ENCODE assay signal across 32 cellular contexts in genomic region chr1:8966606-8967005, GRCh38. TPM values are rescaled to one million over a fixed set of nuclear protein-coding genes. Genes with fewer than 3 reads are reported as not detected.
DNase-seq lines count a peak whose midpoint lies in the region; ATAC-seq, FAIRE-seq and TF ChIP-seq lines count a peak whose summit lies in the region.
"Had no signal": no experiment of that assay in that cellular context is flagged by ENCODE, and none has a peak within 500 bp of the region (broad histone marks: within the 10 kb centered on the region; RNA-seq: fewer than 3 reads in every experiment).

No MANE protein-coding gene starts in this region.

- DNase-seq in activated naive CD4-positive, alpha-beta T cell treated with anti-CD3 and anti-CD28 coated beads, Interleukin-2, amount 10 ng/mL, durations not matched to agents 7 days and 5 days: peak; percentile 54
- no peak for DNase-seq in activated naive CD4-positive, alpha-beta T cell (lab: John Stamatoyannopoulos, UW)
- DNase-seq in NCI-H510A treated with DMSO at 0.1 percent for 48 hours (lab: John Stamatoyannopoulos, UW) (peak; percentile 99), H1 (ENCODE audit: low read depth in 1 of 2, low spot score in 2 of 2) (no peak), putamen (ENCODE audit: low spot score) (no peak), NCI-H345 (lab: John Stamatoyannopoulos, UW) (no peak)
- DNase-seq: activated CD4-positive, alpha-beta T cell treated with anti-CD3 and anti-CD28 coated beads for 4 hours; activated CD8-positive, alpha-beta memory T cell treated with anti-CD3 and anti-CD28 coated beads, Interleukin-2, amount 50 U/mL, for 4 hours; activated gamma-delta T cell; aorta; C1 segment of cervical spinal cord; DND-41; effector memory CD4-positive, alpha-beta T cell; NCI-H1092 treated with DMSO at 0.1 percent for 48 hours; NCI-H2029; NCI-H82; pancreas; trophoblast cell had no signal

- WGBS in H1 (ENCODE audit: extremely low coverage in 1 of 2, insufficient coverage in 1 of 2, insufficient read length in 1 of 2, insufficient replicate concordance in 2 of 2, low coverage in 1 of 2, low lambda C conversion rate in 2 of 2, missing lambda C conversion rate in 1 of 2), 2 experiments: 83% methylated on average over 4 of the region's 4 CpGs; no CpG with 5 or more reads in 1 of the 2 experiments

- no peaks in the 10 kb centered on the region for H3K27me3 Mint-ChIP-seq in activated naive CD4-positive, alpha-beta T cell treated with anti-CD3 and anti-CD28 coated beads, Interleukin-2, amount 10 ng/mL, durations not matched to agents 7 days and 5 days

- H3K4me3 Mint-ChIP-seq in activated naive CD4-positive, alpha-beta T cell treated with anti-CD3 and anti-CD28 coated beads, Interleukin-2, amount 10 ng/mL, durations not matched to agents 7 days and 5 days: peak overlapping the region; percentile 76
- H3K4me3 Mint-ChIP-seq: nephron had no signal

- POLR2A ChIA-PET in H1 (lab: Charles Lee; ENCODE audit: partially characterized antibody): no interaction called here

- H3K27ac Mint-ChIP-seq in activated naive CD4-positive, alpha-beta T cell treated with anti-CD3 and anti-CD28 coated beads, Interleukin-2, amount 10 ng/mL, durations not matched to agents 7 days and 5 days: peak overlapping the region; percentile 93
- H3K27ac Mint-ChIP-seq: nephron had no signal

- TF ChIP-seq RAD21 in H1 (IDR thresholded peaks at IDR 0.05 in 1 of 2, conservative IDR thresholded peaks at IDR 0.05 in 1 of 2; ENCODE audit: low read depth in 2 of 2, low read length in 2 of 2): no peak

- TF ChIP-seq EP300 in H1 (IDR thresholded peaks at IDR 0.05; ENCODE audit: borderline replicate concordance in 1 of 2, low read depth in 2 of 2, low read length in 2 of 2): no peak

- no peaks in the 10 kb centered on the region for H3K9me3 ChIP-seq in H1 (ENCODE audit: insufficient read depth in 2 of 2, low read depth in 1 of 2, low read length in 1 of 2)
- H3K9me3 ChIP-seq: HAP-1, pancreas, right atrium auricular region, SJSA1 had no signal

- TF ChIP-seq CTCF in H1 (IDR thresholded peaks at IDR 0.05; ENCODE audit: control extremely low read depth in 1 of 3, insufficient read depth in 1 of 3, low read depth in 1 of 3, low read length in 3 of 3): no peak

- no peak overlapping the region for H3K4ac ChIP-seq in H1 (replicated peaks; ENCODE audit: insufficient read length, low read depth, low read length)

- no peak overlapping the region for H2AK5ac ChIP-seq in H1 (ENCODE audit: low read depth, low read length)

- no peak overlapping the region for H2BK20ac ChIP-seq in H1 (ENCODE audit: low read length)

- H3K23ac ChIP-seq in H1 (ENCODE audit: insufficient read length): no peak overlapping the region

- H3K9me3 Mint-ChIP-seq in activated naive CD4-positive, alpha-beta T cell treated with anti-CD3 and anti-CD28 coated beads, Interleukin-2, amount 10 ng/mL, durations not matched to agents 7 days and 5 days: peaks cover 4% of the 10 kb centered on the region

- no peak overlapping the region for H4K91ac ChIP-seq in H1 (replicated peaks; ENCODE audit: insufficient read length, low read length)

- no peaks in the 10 kb centered on the region for H3K79me1 ChIP-seq in H1 (ENCODE audit: low read depth, low read length)

- peaks cover 0 to 2% (median 1%) of the 10 kb centered on the region in 4 experiments; a peak in 4 of 7 replicates for H3K4me1 ChIP-seq in H1 (replicated peaks in 1 of 4; ENCODE audit: control insufficient read depth in 3 of 4, insufficient read depth in 4 of 4, low read length in 3 of 4)
- H3K4me1 ChIP-seq: HAP-1, pancreas, right atrium auricular region had no signal

- ATAC-seq in HG03159 (IDR thresholded peaks at IDR 0.05; ENCODE audit: unreplicated experiment): no peak
- ATAC-seq: K562, pancreas had no signal

- H3K56ac ChIP-seq in H1 (replicated peaks; ENCODE audit: insufficient read length, low read depth, low read length): no peak overlapping the region

- H3K27me3 ChIP-seq in H1 (replicated peaks in 1 of 4; ENCODE audit: control insufficient read depth in 3 of 4, extremely low read depth in 1 of 4, insufficient read depth in 3 of 4, low read length in 3 of 4): no peaks in the 10 kb centered on the region
- H3K27me3 ChIP-seq: pancreas, right atrium auricular region, SJSA1 had no signal

- peaks cover 67% of the 10 kb centered on the region for H3K4me1 Mint-ChIP-seq in activated naive CD4-positive, alpha-beta T cell treated with anti-CD3 and anti-CD28 coated beads, Interleukin-2, amount 10 ng/mL, durations not matched to agents 7 days and 5 days

- no peaks in the 10 kb centered on the region for H3K79me2 ChIP-seq in H1 (ENCODE audit: control insufficient read depth in 1 of 2, insufficient read depth in 2 of 2, low read length in 2 of 2)

- no peak overlapping the region for H3K27ac ChIP-seq in H1 (ENCODE audit: low read depth, low read length)
- H3K27ac ChIP-seq: coronary artery, pancreas, right atrium auricular region, SJSA1 had no signal

- no peak overlapping the region for H2BK120ac ChIP-seq in H1 (replicated peaks; ENCODE audit: low read depth, low read length)

- no peak overlapping the region for H3K14ac ChIP-seq in H1 (ENCODE audit: insufficient read length)

- TF ChIP-seq POLR2A in H1 (IDR thresholded peaks at IDR 0.05; ENCODE audit: control extremely low read depth in 1 of 2, low read depth in 2 of 2, low read length in 2 of 2): no peak

- no peak overlapping the region for H2BK5ac ChIP-seq in H1 (ENCODE audit: low read depth, low read length)

- H4K20me1 ChIP-seq in H1 (replicated peaks in 1 of 2; ENCODE audit: control insufficient read depth in 1 of 2, insufficient read depth in 2 of 2, low read length in 2 of 2): no peaks in the 10 kb centered on the region

- 0 out of 2 replicates have a peak overlapping the region, but pooled peaks have one; percentile 29 for H2BK15ac ChIP-seq in H1 (ENCODE audit: low read length)

- no peak overlapping the region for H2BK12ac ChIP-seq in H1 (ENCODE audit: low read depth, low read length)

- H4K8ac ChIP-seq in H1 (ENCODE audit: extremely low read depth, insufficient read depth, low read length): no peak overlapping the region

- CTCF ChIA-PET in activated naive CD4-positive, alpha-beta T cell treated with anti-CD3 and anti-CD28 coated beads, Interleukin-2, amount 10 ng/mL, durations not matched to agents 7 days and 5 days (lab: Charles Lee): interaction anchor here (1.6 to 9.8 kb wide), 3 partner anchors 20 to 48 kb away, joined by 3 to 82 read pairs (median 29); no protein-coding TSS in a partner anchor
- CTCF ChIA-PET in H1 (lab: Charles Lee; ENCODE audit: partially characterized antibody): interaction anchor here (1.7 to 2.7 kb wide), 2 partner anchors 8 to 23 kb away, joined by 7 to 9 read pairs; no protein-coding TSS in a partner anchor

- no peak overlapping the region for H3K9ac ChIP-seq in H1 (replicated peaks in 1 of 4; ENCODE audit: extremely low read depth in 1 of 4, low read depth in 3 of 4, low read length in 3 of 4)

- H3K4me2 ChIP-seq in H1 (ENCODE audit: insufficient read depth in 1 of 2, low read depth in 2 of 2, low read length in 2 of 2): no peak overlapping the region
- H3K4me2 ChIP-seq: smooth muscle cell had no signal

- H3K4me3 ChIP-seq in H1 (ENCODE audit: extremely low read depth in 1 of 4, insufficient read depth in 2 of 4, low read depth in 3 of 4, low read length in 4 of 4): no peak overlapping the region
- H3K4me3 ChIP-seq: coronary artery, HAP-1, K562, pancreas, right atrium auricular region, SJSA1, smooth muscle cell had no signal

- FAIRE-seq in H1 (lab: Jason Lieb, UNC): no peak
- FAIRE-seq: K562, keratinocyte, pancreas had no signal

- H3K23me2 ChIP-seq in H1 (ENCODE audit: low read depth, low read length): no peaks in the 10 kb centered on the region

- H3K18ac ChIP-seq in H1 (ENCODE audit: extremely low read depth, low read length): no peak overlapping the region

- H2AFZ ChIP-seq in H1 (ENCODE audit: low read length): no peak overlapping the region

- H4K5ac ChIP-seq in H1 (ENCODE audit: insufficient read length, low read depth, low read length): no peak overlapping the region

- H3K36me3 ChIP-seq in H1 (ENCODE audit: control insufficient read depth in 2 of 4, insufficient read depth in 4 of 4, low read length in 3 of 4): no peaks in the 10 kb centered on the region
- H3K36me3 ChIP-seq: HAP-1, pancreas, right atrium auricular region, SJSA1 had no signal

- peaks cover 81% of the 10 kb centered on the region for H3K36me3 Mint-ChIP-seq in activated naive CD4-positive, alpha-beta T cell treated with anti-CD3 and anti-CD28 coated beads, Interleukin-2, amount 10 ng/mL, durations not matched to agents 7 days and 5 days

TF ChIP-seq in H1, 55 proteins besides CTCF, POLR2A, EP300 and RAD21:
- TF ChIP-seq TEAD4 (IDR thresholded peaks at IDR 0.05; ENCODE audit: low read depth, low read length): no peak
- TF ChIP-seq BACH1 (IDR thresholded peaks at IDR 0.05; ENCODE audit: low read length): no peak
- no peak for TF ChIP-seq GTF2F1 (IDR thresholded peaks at IDR 0.05; ENCODE audit: borderline replicate concordance, low read depth, low read length)

RNA-seq across cellular contexts. Expression of gene CA6, which starts 20.9 kb away (rescaled TPM):
- total RNA-seq in H1 (2021; fragmentation: NEBNext Ultra II Directional; extraction: Animal tissue kit (Norgen Biotek cat#: 25700)): not detected in 2 replicates
- not detected in 2 replicates for polyA plus RNA-seq in H1 (2011; rRNA removed)
- polyA plus RNA-seq in H1 (2011; cell fraction: cytosol; rRNA removed): not detected
- not detected for polyA plus RNA-seq in H1 (2011; cell fraction: nucleus; rRNA removed)
- not detected in 4 replicates for polyA plus RNA-seq in H1 (2012, experiment 1 of 2)
- not detected for polyA plus RNA-seq in H1 (2012, experiment 2 of 2)
- polyA plus RNA-seq in H1 (2013, experiment 1 of 2): not detected
- polyA plus RNA-seq in H1 (2013, experiment 2 of 2): not detected
- polyA minus RNA-seq in H1 (2011; rRNA and poly(A)+ RNA removed): not detected in 2 replicates
- polyA minus RNA-seq in H1 (2011; cell fraction: cytosol; rRNA and poly(A)+ RNA removed): not detected
- polyA minus RNA-seq in H1 (2011; cell fraction: nucleus; rRNA and poly(A)+ RNA removed): not detected
- total RNA-seq: aorta, epithelial cell of proximal tubule, K562, M059J, pancreas, right atrium auricular region, SJSA1, smooth muscle cell, subcutaneous adipose tissue had no signal
- polyA plus RNA-seq: aorta, K562, keratinocyte, pancreas, smooth muscle cell had no signal

RNA-seq across cellular contexts. Expression of gene SLC2A7, which starts 59.6 kb away (rescaled TPM):
- not detected in 2 replicates for total RNA-seq in H1 (2021; fragmentation: NEBNext Ultra II Directional; extraction: Animal tissue kit (Norgen Biotek cat#: 25700))
- not detected in 2 replicates for polyA plus RNA-seq in H1 (2011; rRNA removed)
- not detected for polyA plus RNA-seq in H1 (2011; cell fraction: cytosol; rRNA removed)
- not detected for polyA plus RNA-seq in H1 (2011; cell fraction: nucleus; rRNA removed)
- polyA plus RNA-seq in H1 (2012, experiment 1 of 2): not detected in 4 replicates
- not detected for polyA plus RNA-seq in H1 (2012, experiment 2 of 2)
- not detected for polyA plus RNA-seq in H1 (2013, experiment 1 of 2)
- polyA plus RNA-seq in H1 (2013, experiment 2 of 2): not detected
- polyA minus RNA-seq in H1 (2011; rRNA and poly(A)+ RNA removed): not detected in 2 replicates
- not detected for polyA minus RNA-seq in H1 (2011; cell fraction: cytosol; rRNA and poly(A)+ RNA removed)
- not detected for polyA minus RNA-seq in H1 (2011; cell fraction: nucleus; rRNA and poly(A)+ RNA removed)
- total RNA-seq: aorta, epithelial cell of proximal tubule, K562, lower leg skin, M059J, mononuclear cell, pancreas, right atrium auricular region, SJSA1, smooth muscle cell, subcutaneous adipose tissue had no signal
- polyA plus RNA-seq: aorta, K562, keratinocyte, pancreas, smooth muscle cell had no signal

Comparison
In these comparisons a context has a peak if more than half of its experiments do, and no peak if none do; other contexts are left out.
1. DNase-seq: peak in activated naive CD4-positive, alpha-beta T cell treated with anti-CD3 and anti-CD28 coated beads, Interleukin-2, amount 10 ng/mL, durations not matched to agents 7 days and 5 days (single experiment) and NCI-H510A treated with DMSO at 0.1 percent for 48 hours (single experiment); none in activated naive CD4-positive, alpha-beta T cell (0 of 4), H1 (0 of 2), putamen (single experiment) and NCI-H345 (single experiment).